Comparison of ENCODE assay signal across 11 cellular contexts in genomic region chr20:52933867-52934266, GRCh38. TPM values are rescaled to one million over a fixed set of nuclear protein-coding genes. Genes with fewer than 3 reads are reported as not detected.
"Had no signal": no experiment of that assay in that cellular context is flagged by ENCODE, and none has a peak within 500 bp of the region (broad histone marks: within the 10 kb centered on the region; RNA-seq: fewer than 3 reads in every experiment).

No MANE protein-coding gene starts in this region.

- H3K36me3 ChIP-seq: HAP-1 had no signal

- H3K4me3 ChIP-seq: GM23248, GM23338, HAP-1 had no signal

- H3K4me3 Mint-ChIP-seq: GM23338, H9, HFFc6 had no signal

- FAIRE-seq: H1, H54 had no signal

- H3K9me3 Mint-ChIP-seq: GM23338, H9 had no signal

- H3K9me3 ChIP-seq: HAP-1 had no signal

- H3K9ac ChIP-seq: GM23248 had no signal

- H3K27ac ChIP-seq: GM23248 had no signal

- H2AFZ ChIP-seq: GM23248, GM23338 had no signal

- H3K4me1 Mint-ChIP-seq: H9 had no signal

- DNase-seq: GM23248, GOT3, H7, H9, HCEC 1CT, HFFc6 had no signal

- ATAC-seq: GM23338, HCT116 had no signal

- H3K4me2 ChIP-seq: GM23338 had no signal

- H3K27ac Mint-ChIP-seq: GM23338, H9, HFFc6 had no signal

- H3K4me1 ChIP-seq: HAP-1 had no signal

RNA-seq across cellular contexts. Expression of gene TSHZ2, which starts 38.3 kb away (rescaled TPM):
- total RNA-seq: HFFc6 had no signal
